ENCODE assay signal across 8 cellular contexts in the genomic region with DNA sequence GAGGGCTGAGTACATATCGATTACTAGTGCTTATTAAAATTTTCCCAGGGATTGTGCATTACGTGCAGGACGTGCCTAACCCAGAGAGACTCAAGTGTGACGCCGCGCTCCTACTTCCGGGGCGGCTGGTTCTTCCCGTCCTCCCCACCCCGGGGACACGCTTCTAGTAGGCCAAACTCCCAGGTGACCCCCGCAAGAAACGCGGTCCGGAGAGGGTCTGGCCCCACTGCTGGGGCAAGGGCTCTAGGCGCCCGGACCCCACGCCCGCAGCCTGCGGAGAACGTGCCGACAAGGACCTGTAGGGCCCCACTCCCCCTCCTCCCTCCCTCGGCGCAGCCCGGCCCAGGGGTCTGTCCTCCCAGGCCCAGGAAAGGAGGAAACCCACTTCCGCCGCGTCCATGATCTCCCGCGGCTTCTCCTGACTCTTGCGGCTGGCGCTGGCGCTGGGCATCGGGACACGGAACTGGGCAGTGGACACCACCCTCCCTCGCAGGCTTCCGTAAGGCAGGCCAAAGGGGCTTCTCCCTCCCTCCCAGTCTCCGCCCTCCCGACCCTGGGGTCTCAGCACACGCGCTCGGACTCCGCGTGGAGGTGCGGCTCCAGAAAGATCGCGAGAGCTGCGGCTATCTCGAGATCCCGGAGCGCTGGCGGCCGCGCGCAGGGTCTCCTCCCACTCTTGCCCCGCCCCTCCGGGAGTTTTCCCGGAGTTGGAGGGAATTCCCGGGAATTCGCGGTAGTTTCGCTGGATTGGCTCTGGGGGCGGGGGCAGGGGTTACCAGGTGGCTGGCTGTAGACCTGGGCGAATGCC. TPM values are rescaled to one million over a fixed set of nuclear protein-coding genes. Genes with fewer than 3 reads are reported as not detected.
DNase-seq lines count a peak whose midpoint lies in the region; ATAC-seq and TF ChIP-seq lines count a peak whose summit lies in the region.

TSS of gene DARS1 (minus strand) at position 609 of the 808 bp plus-strand sequence. CDS start at position 451, 158 bp downstream.

- H3K27ac ChIP-seq in rectal smooth muscle tissue (ENCODE audit: low read depth, low read length) (peak within 1 kb of the TSS; percentile 90), vagina (peak within 1 kb of the TSS; percentile 97)

- TF ChIP-seq POLR2A in vagina (IDR thresholded peaks at IDR 0.05), result peak in 1 of 2 donors; percentile 63

- no peaks in the 10 kb centered on the region for H3K9me3 ChIP-seq in vagina

- in situ Hi-C loops in astrocyte of the cerebellum (cut with HindIII; ENCODE audit: low sequenced_read_pairs), result no loop called here

- H3K4me3 ChIP-seq in astrocyte of the cerebellum (ENCODE audit: low read depth, low read length), result peak within 1 kb of the TSS; percentile 98
- peak within 1 kb of the TSS; percentile 91 for H3K4me3 ChIP-seq in rectal smooth muscle tissue (ENCODE audit: low read length)
- peak within 1 kb of the TSS; percentile 73 to 100 for H3K4me3 ChIP-seq in vagina

- H3K27me3 ChIP-seq in rectal smooth muscle tissue (ENCODE audit: control insufficient read depth, insufficient read depth, low read length) (no peaks in the 10 kb centered on the region), vagina (no peaks in the 10 kb centered on the region)

- H3K36me3 ChIP-seq in rectal smooth muscle tissue (ENCODE audit: control insufficient read depth, insufficient read depth, low read length) (no peaks in the 10 kb centered on the region), vagina (peaks cover 0 to 8% of the 10 kb centered on the region in 2 donors)

- peak within 1 kb of the TSS; percentile 86 for H3K9ac ChIP-seq in rectal smooth muscle tissue (ENCODE audit: low read length)

- intact Hi-C loops in vagina (cut with DNase I), result loop anchor here (10.0 kb wide), 1 partner anchor 240 kb away; the partner anchor contains the start of gene UBXN4

- H3K4me1 ChIP-seq in rectal smooth muscle tissue (ENCODE audit: control insufficient read depth, insufficient read depth, low read length) (peaks cover 5% of the 10 kb centered on the region), vagina (peaks cover 17% of the 10 kb centered on the region)

- DNase-seq in NCI-H2029 (lab: John Stamatoyannopoulos, UW) (peak; percentile 89), T-helper 9 cell (peak; percentile 68), astrocyte of the cerebellum (ENCODE audit: low read depth) (peak; percentile 76), hepatic stellate cell (ENCODE audit: low spot score) (peak; percentile 89), vagina (ENCODE audit: extremely low spot score in 2 of 2) (peak in 1 of 2 donors; percentile 93)

- TF ChIP-seq CTCF in astrocyte of the cerebellum (IDR thresholded peaks at IDR 0.05; ENCODE audit: low read depth, low read length, missing control alignments), result no peak
- no peak for TF ChIP-seq CTCF in vagina (IDR thresholded peaks at IDR 0.05)

- peak; percentile 83 for ATAC-seq in GM18511 (IDR thresholded peaks at IDR 0.05; ENCODE audit: unreplicated experiment)
- peak; percentile 78 for ATAC-seq in HG02981 (IDR thresholded peaks at IDR 0.05; ENCODE audit: unreplicated experiment)

RNA-seq across cellular contexts. Expression of gene DARS1, which starts in this region (rescaled TPM):
- 63.1 TPM for total RNA-seq in vagina
